13 cellular contexts compared by ENCODE assay signal in genomic region chr11:70556884-70557741, GRCh38.
A peak's percentile ranks its signal among the peaks of the same experiment; 100 is the strongest.
DNase-seq lines count a peak whose midpoint lies in the region; ATAC-seq, FAIRE-seq and TF ChIP-seq lines count a peak whose summit lies in the region.
"Had no signal": no experiment of that assay in that cellular context is flagged by ENCODE, and none has a peak within 500 bp of the region (broad histone marks: within the 10 kb centered on the region; RNA-seq: fewer than 3 reads in every experiment).

No MANE protein-coding gene starts in this region.

- no peaks in the 10 kb centered on the region for H3K27me3 ChIP-seq in HepG2 (ENCODE audit: control insufficient read depth in 1 of 2, insufficient read depth in 2 of 2, low read length in 2 of 2)
- no peaks in the 10 kb centered on the region for H3K27me3 ChIP-seq in right lobe of liver
- no peaks in the 10 kb centered on the region for H3K27me3 ChIP-seq in Karpas-422 (ENCODE audit: low read length)
- peaks cover 0 to 27% of the 10 kb centered on the region in 2 donors for H3K27me3 ChIP-seq in tibial artery
- H3K27me3 ChIP-seq: uterus had no signal

- H3K27ac ChIP-seq in HepG2 (ENCODE audit: extremely low read length, insufficient read depth, low read length) (no peak overlapping the region), right lobe of liver (no peak overlapping the region), Karpas-422 (ENCODE audit: low read length) (no peak overlapping the region), tibial artery (no peak overlapping the region)
- H3K27ac ChIP-seq: uterus had no signal

- TF ChIP-seq EP300 in HepG2 (IDR thresholded peaks at IDR 0.05; ENCODE audit: low read depth in 2 of 2, low read length in 2 of 2) = no peak
- TF ChIP-seq EP300 in HepG2 (CRISPR knock-in tag; IDR thresholded peaks at IDR 0.05; ENCODE audit: borderline replicate concordance) = no peak

- CTCF ChIA-PET in HepG2 (lab: Yijun Ruan, JAX; ENCODE audit: low intra/inter-chr PET ratio, low total read pairs) = no interaction called here

- intact Hi-C loops in HepG2 (cut with micrococcal nuclease; ENCODE audit: unreplicated experiment) = no loop called here
- intact Hi-C loops in right lobe of liver (cut with DNase I) = no loop called here
- intact Hi-C loops in tibial artery (cut with DNase I; ENCODE audit: low total_unique reads) = no loop called here

- WGBS in HepG2 (ENCODE audit: low lambda C conversion rate) = 75% methylated on average over 4 of the region's 8 CpGs
- 63% methylated on average over 3 of the region's 8 CpGs for WGBS in right lobe of liver (ENCODE audit: insufficient coverage, low coverage, low lambda C conversion rate, missing lambda C conversion rate)

- no peak for FAIRE-seq in HepG2 (lab: Jason Lieb, UNC)
- FAIRE-seq: frontal cortex had no signal

- POLR2A ChIA-PET in HepG2 (lab: Yijun Ruan, JAX) = interaction anchor here (0.6 kb wide), 1 partner anchor 86 kb away, joined by 4 read pairs; no protein-coding TSS in a partner anchor

- H3K4me3 ChIP-seq in HepG2 (replicated peaks in 1 of 3; ENCODE audit: insufficient read depth in 1 of 3, low read depth in 2 of 3, low read length in 3 of 3) (no peak overlapping the region), right lobe of liver (no peak overlapping the region), Karpas-422 (ENCODE audit: low read length) (no peak overlapping the region), tibial artery (no peak overlapping the region)
- H3K4me3 ChIP-seq: uterus had no signal

- H3K9me3 ChIP-seq in HepG2 (ENCODE audit: low read length) (no peaks in the 10 kb centered on the region), right lobe of liver (no peaks in the 10 kb centered on the region), Karpas-422 (ENCODE audit: low read length) (no peaks in the 10 kb centered on the region), tibial artery (no peaks in the 10 kb centered on the region)
- H3K9me3 ChIP-seq: uterus had no signal

- BruUV-seq in HepG2 (replicated peaks; lab: Mats Ljungman, UMichigan) = no TSS peak

- H3K79me2 ChIP-seq in HepG2 (ENCODE audit: insufficient read depth, low read length) = no peaks in the 10 kb centered on the region
- no peaks in the 10 kb centered on the region for H3K79me2 ChIP-seq in Karpas-422 (ENCODE audit: low read length)

- H3K4me2 ChIP-seq in HepG2 (ENCODE audit: low read depth, low read length) (no peak overlapping the region), Karpas-422 (ENCODE audit: low read depth, low read length, poor library complexity, severe bottlenecking) (no peak overlapping the region)

- no peak for TF ChIP-seq RAD21 in HepG2 (CRISPR knock-in tag; IDR thresholded peaks at IDR 0.05)

- no peak for TF ChIP-seq POLR2A in HepG2 (IDR thresholded peaks at IDR 0.05; ENCODE audit: insufficient read depth in 1 of 2, low read depth in 2 of 2, low read length in 2 of 2)
- TF ChIP-seq POLR2A in right lobe of liver (IDR thresholded peaks at IDR 0.05) = no peak

- in situ Hi-C loops in HepG2 (cut with HindIII; ENCODE audit: extremely low pct_ligation_motif_present, low pct_unique_long_range_greater_than_20kb) = no loop called here

- H2AFZ ChIP-seq in HepG2 (ENCODE audit: low read length) (no peak overlapping the region), Karpas-422 (ENCODE audit: low read length) (no peak overlapping the region)

- TF ChIP-seq CTCF in HepG2 (CRISPR knock-in tag; IDR thresholded peaks at IDR 0.05) (no peak), right lobe of liver (IDR thresholded peaks at IDR 0.05) (no peak), tibial artery (IDR thresholded peaks at IDR 0.05) (no peak)

- ATAC-seq in HepG2 (no peak), right lobe of liver (no peak)
- ATAC-seq: left cardiac atrium had no signal

- DNase-seq in HepG2 (ENCODE audit: low spot score) = no peak
- no peak for DNase-seq in right lobe of liver
- peak; percentile 79 for DNase-seq in OCI-M1 (lab: John Stamatoyannopoulos, UW)
- peak; percentile 19 for DNase-seq in fibroblast of peridontal ligament (ENCODE audit: extremely low read depth)
- DNase-seq in stimulated activated naive CD4-positive, alpha-beta T cell treated with Interleukin-2 at 50 U/mL for 16 hours (lab: John Stamatoyannopoulos, UW) = no peak
- DNase-seq in activated effector memory CD4-positive, alpha-beta T cell treated with Interleukin-2 at 50 U/mL for 16 hours = no peak
- no peak for DNase-seq in Karpas-422
- no peak for DNase-seq in tibial artery
- DNase-seq: GF-D8, left cardiac atrium, T-helper 9 cell, uterus had no signal

- H3K4me1 ChIP-seq in HepG2 (ENCODE audit: insufficient read depth, low read length) = no peaks in the 10 kb centered on the region
- no peaks in the 10 kb centered on the region for H3K4me1 ChIP-seq in right lobe of liver
- no peaks in the 10 kb centered on the region for H3K4me1 ChIP-seq in Karpas-422 (ENCODE audit: low read length)
- no peaks in the 10 kb centered on the region for H3K4me1 ChIP-seq in tibial artery
- H3K4me1 ChIP-seq: uterus had no signal

- H3K36me3 ChIP-seq in HepG2 (replicated peaks in 1 of 2; ENCODE audit: control insufficient read depth in 1 of 2, insufficient read depth in 2 of 2, low read length in 2 of 2) = no peaks in the 10 kb centered on the region; a peak in 1 of 5 replicates
- no peaks in the 10 kb centered on the region for H3K36me3 ChIP-seq in right lobe of liver
- H3K36me3 ChIP-seq in Karpas-422 (ENCODE audit: insufficient read depth, low read length) = no peaks in the 10 kb centered on the region
- no peaks in the 10 kb centered on the region for H3K36me3 ChIP-seq in tibial artery
- H3K36me3 ChIP-seq: uterus had no signal

- H3K9ac ChIP-seq in HepG2 (ENCODE audit: insufficient read depth, low read depth, low read length) (no peak overlapping the region), Karpas-422 (ENCODE audit: low read length) (no peak overlapping the region)

- H3K9me2 ChIP-seq in Karpas-422 (replicated peaks; ENCODE audit: insufficient read depth, low read length) = no peaks in the 10 kb centered on the region

- H4K20me1 ChIP-seq in HepG2 (ENCODE audit: insufficient read depth, low read length) = 0 out of 2 replicates have a peak, but pooled peaks cover 2% of the 10 kb centered on the region
- H4K20me1 ChIP-seq in Karpas-422 (ENCODE audit: insufficient read depth, low read depth, low read length) = no peaks in the 10 kb centered on the region

TF ChIP-seq in HepG2, 621 proteins besides CTCF, POLR2A, EP300 and RAD21:
- TF ChIP-seq ZFP37 (CRISPR knock-in tag; IDR thresholded peaks at IDR 0.05; ENCODE audit: borderline replicate concordance) (no peak), YEATS2 (CRISPR knock-in tag; IDR thresholded peaks at IDR 0.05; ENCODE audit: borderline replicate concordance) (no peak), ZNF607 (CRISPR knock-in tag; IDR thresholded peaks at IDR 0.05; ENCODE audit: borderline replicate concordance) (no peak), ZNF24 (IDR thresholded peaks at IDR 0.05) (peak; percentile 80), PAWR (CRISPR knock-in tag; IDR thresholded peaks at IDR 0.05; ENCODE audit: borderline replicate concordance) (no peak), ZNF121 (CRISPR knock-in tag; IDR thresholded peaks at IDR 0.05) (peak; percentile 82), ZNF143 (CRISPR knock-in tag; IDR thresholded peaks at IDR 0.05) (no peak), ZNF274 (CRISPR knock-in tag; IDR thresholded peaks at IDR 0.05) (no peak), U2AF2 (IDR thresholded peaks at IDR 0.05; ENCODE audit: low read depth, low read length) (no peak)
TF ChIP-seq in HepG2: peak in this region for 2.

Comparison
In these comparisons a context has a peak if more than half of its experiments do, and no peak if none do; other contexts are left out.
1. DNase-seq: peak in OCI-M1 (single experiment) and fibroblast of peridontal ligament (single experiment); none in HepG2 (single experiment), right lobe of liver (0 of 3), stimulated activated naive CD4-positive, alpha-beta T cell treated with Interleukin-2 at 50 U/mL for 16 hours (single experiment), activated effector memory CD4-positive, alpha-beta T cell treated with Interleukin-2 at 50 U/mL for 16 hours (single experiment), Karpas-422 (single experiment) and tibial artery (0 of 2).